1 cellular context compared by ENCODE assay signal in the genomic region with DNA sequence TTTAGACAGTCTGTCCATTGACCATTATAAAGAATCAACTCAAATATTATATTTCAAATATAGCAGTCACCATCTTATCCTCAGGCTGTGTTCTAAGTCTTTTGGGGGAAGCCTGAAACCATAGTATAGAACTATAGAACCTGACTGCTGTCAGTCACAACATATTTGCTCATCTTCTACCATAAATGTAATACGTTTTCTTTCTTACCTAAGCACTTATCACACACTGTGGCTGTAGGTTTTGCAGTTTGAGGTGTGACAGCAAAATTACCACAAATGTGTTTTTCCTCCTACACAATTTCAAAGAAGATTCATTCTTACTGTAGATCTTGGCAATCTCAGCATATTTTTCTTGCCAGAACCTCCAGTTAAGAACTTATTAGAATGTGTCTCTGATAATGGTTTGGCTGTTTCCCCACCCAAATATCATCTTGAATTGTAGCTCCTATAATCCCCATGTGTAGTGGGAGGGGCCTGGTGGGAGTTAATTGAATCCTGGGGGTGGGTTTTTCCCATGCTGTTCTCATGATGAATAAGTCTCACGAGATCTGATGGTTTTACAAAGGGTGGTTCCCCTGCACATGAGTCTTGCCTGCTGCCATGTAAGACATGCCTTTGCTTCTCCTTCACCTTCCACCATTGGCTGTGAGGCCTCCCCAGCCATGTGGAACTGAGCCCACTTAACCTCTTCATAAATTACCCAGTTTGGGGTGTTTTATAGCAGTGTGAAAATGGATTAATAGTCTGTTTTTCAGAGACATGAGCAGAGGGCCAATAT.
TF ChIP-seq lines count a peak whose summit lies in the region.

No MANE protein-coding gene starts in this region.

TF ChIP-seq in GM12878, 131 proteins besides CTCF, POLR2A, EP300 and RAD21:
- peak in 1 of 2 experiments; percentile 19; a peak in 1 of 4 replicates for TF ChIP-seq BHLHE40 (IDR thresholded peaks at IDR 0.05; ENCODE audit: borderline replicate concordance in 1 of 2, low read depth in 2 of 2, low read length in 1 of 2)
- TF ChIP-seq, protein P1, sequence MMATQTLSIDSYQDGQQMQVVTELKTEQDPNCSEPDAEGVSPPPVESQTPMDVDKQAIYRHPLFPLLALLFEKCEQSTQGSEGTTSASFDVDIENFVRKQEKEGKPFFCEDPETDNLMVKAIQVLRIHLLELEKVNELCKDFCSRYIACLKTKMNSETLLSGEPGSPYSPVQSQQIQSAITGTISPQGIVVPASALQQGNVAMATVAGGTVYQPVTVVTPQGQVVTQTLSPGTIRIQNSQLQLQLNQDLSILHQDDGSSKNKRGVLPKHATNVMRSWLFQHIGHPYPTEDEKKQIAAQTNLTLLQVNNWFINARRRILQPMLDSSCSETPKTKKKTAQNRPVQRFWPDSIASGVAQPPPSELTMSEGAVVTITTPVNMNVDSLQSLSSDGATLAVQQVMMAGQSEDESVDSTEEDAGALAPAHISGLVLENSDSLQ (IDR thresholded peaks at IDR 0.05), result peak; percentile 64
- 0 out of 2 replicates have a peak, but pooled peaks have one; percentile 21 for TF ChIP-seq RUNX3 (IDR thresholded peaks at IDR 0.05; ENCODE audit: low read length)
TF ChIP-seq in GM12878: peak in this region for 3; not testable (repeated sequence) for 128.
